In genomic region chr1:31196685-31197084, GRCh38 we compare ENCODE assay signal across 19 cellular contexts. TPM values are rescaled to one million over a fixed set of nuclear protein-coding genes. Genes with fewer than 3 reads are reported as not detected.
DNase-seq lines count a peak whose midpoint lies in the region; ATAC-seq and TF ChIP-seq lines count a peak whose summit lies in the region.
"Had no signal": no experiment of that assay in that cellular context is flagged by ENCODE, and none has a peak within 500 bp of the region (broad histone marks: within the 10 kb centered on the region; RNA-seq: fewer than 3 reads in every experiment).

No MANE protein-coding gene starts in this region.

- H3K36me3 ChIP-seq in upper lobe of right lung, result no peaks in the 10 kb centered on the region
- H3K36me3 ChIP-seq: BLaER1, esophagus squamous epithelium, lower lobe of right lung had no signal

- DNase-seq in GM03348 (ENCODE audit: low spot score) (peak; percentile 84), NCI-H446 treated with DMSO at 0.1 percent for 48 hours (lab: John Stamatoyannopoulos, UW) (peak; percentile 20), epithelial cell of prostate (ENCODE audit: low read depth, low spot score) (peak; percentile 56), lung microvascular endothelial cell (ENCODE audit: low read depth in 2 of 2) (peak; percentile 15 to 33), occipital lobe (lab: John Stamatoyannopoulos, UW) (no peak), HT-29 (ENCODE audit: low spot score) (no peak), AG08396 (ENCODE audit: low spot score) (no peak), upper lobe of right lung (no peak)
- DNase-seq: activated CD4-positive, alpha-beta memory T cell treated with anti-CD3 and anti-CD28 coated beads, Interleukin-2, amount 10 ng/mL, durations not matched to agents 7 days and 5 days; amniotic stem cell; DMS153; esophagus squamous epithelium; H9; KG1; lower lobe of right lung; NCI-H1694 treated with DMSO at 0.1 percent for 48 hours had no signal

- intact Hi-C loops in upper lobe of right lung (cut with DNase I), result no loop called here

- H3K4me3 ChIP-seq in upper lobe of right lung, result no peak overlapping the region
- H3K4me3 ChIP-seq: BLaER1, esophagus squamous epithelium, lower lobe of right lung had no signal

- H3K27ac ChIP-seq in epithelial cell of prostate, result no peak overlapping the region
- H3K27ac ChIP-seq in upper lobe of right lung, result no peak overlapping the region
- H3K27ac ChIP-seq: BLaER1, esophagus squamous epithelium, lower lobe of right lung had no signal

- no peak for TF ChIP-seq CTCF in upper lobe of right lung (IDR thresholded peaks at IDR 0.05)

- no peaks in the 10 kb centered on the region for H3K27me3 ChIP-seq in upper lobe of right lung
- H3K27me3 ChIP-seq: BLaER1 had no signal

- ATAC-seq in upper lobe of right lung, result no peak
- ATAC-seq: lower lobe of right lung; stimulated activated memory B cell treated with anti-CD40 and anti-IgM and Interleukin-4, amounts not matched to agents 10 μg/mL and 1 μg/mL and 100 μg/mL, for 72 hours had no signal

- H3K4me1 ChIP-seq in upper lobe of right lung, result no peaks in the 10 kb centered on the region
- H3K4me1 ChIP-seq: BLaER1, esophagus squamous epithelium, lower lobe of right lung had no signal

- H3K9me3 ChIP-seq in upper lobe of right lung, result no peaks in the 10 kb centered on the region
- H3K9me3 ChIP-seq: BLaER1, esophagus squamous epithelium, lower lobe of right lung had no signal

RNA-seq across cellular contexts. Expression of gene NKAIN1, which starts 43.0 kb away (rescaled TPM):
- total RNA-seq in lung microvascular endothelial cell, result not detected in 2 replicates
- 33.4 TPM for total RNA-seq in occipital lobe
- total RNA-seq in HT-29 (2014; rRNA removed; shearing (Covaris generic)), result not detected in 2 replicates
- total RNA-seq in upper lobe of right lung, result not detected
- total RNA-seq: activated CD4-positive, alpha-beta memory T cell treated with anti-CD3 and anti-CD28 coated beads, Interleukin-2, amount 10 ng/mL, durations not matched to agents 7 days and 5 days; activated T-helper 1 cell treated with anti-CD3 and anti-CD28 coated beads, Interleukin-12 subunit alpha, Interleukin-12 subunit beta, Interleukin-2, Interleukin-4 antibody, amounts not matched to agents 30 ng/mL and 10 ng/mL and 1 ng/mL, durations not matched to agents 14 hours and 24 hours and 36 hours; lower lobe of right lung had no signal

Comparison
In these comparisons a context has a peak if more than half of its experiments do, and no peak if none do; other contexts are left out.
1. DNase-seq: peak in GM03348 (single experiment), NCI-H446 treated with DMSO at 0.1 percent for 48 hours (single experiment), epithelial cell of prostate (single experiment) and lung microvascular endothelial cell (2 of 2); none in occipital lobe (single experiment), HT-29 (single experiment), AG08396 (single experiment) and upper lobe of right lung (single experiment).
2. RNA of gene NKAIN1, which starts 43.0 kb away (total RNA-seq): 33.4 TPM in occipital lobe (single experiment); not detected in lung microvascular endothelial cell, not detected in HT-29 and not detected in upper lobe of right lung (single experiment); every median in the first group is over 10 times any median in the second.